ENCODE assay signal across 8 cellular contexts in genomic region chr12:88142610-88142991, GRCh38. TPM values are rescaled to one million over a fixed set of nuclear protein-coding genes. Genes with fewer than 3 reads are reported as not detected.
A peak's percentile ranks its signal among the peaks of the same experiment; 100 is the strongest.
DNase-seq lines count a peak whose midpoint lies in the region; ATAC-seq and TF ChIP-seq lines count a peak whose summit lies in the region.

No MANE protein-coding gene starts in this region.

- H3K36me3 Mint-ChIP-seq in MCF 10A (ENCODE audit: insufficient read depth, unreplicated experiment): peaks cover 16% of the 10 kb centered on the region

- peak overlapping the region; percentile 56 for H3K27ac ChIP-seq in SJCRH30

- CTCF ChIA-PET in MCF 10A (lab: Yijun Ruan, JAX): interaction anchor here (0.6 to 1.9 kb wide), 3 partner anchors 12 to 1319 kb away, joined by 3 to 9 read pairs (median 4); no protein-coding TSS in a partner anchor

- no peak for TF ChIP-seq CTCF in MCF 10A (IDR thresholded peaks at IDR 0.05; ENCODE audit: unreplicated experiment)

- peak overlapping the region; percentile 96 for H3K4me3 Mint-ChIP-seq in MCF 10A (ENCODE audit: unreplicated experiment)

- TSS peak; percentile 56 for BruUV-seq in MCF 10A (replicated peaks; lab: Mats Ljungman, UMichigan)

- peaks cover 4% of the 10 kb centered on the region; the same call in 1 of the 2 replicates for H3K36me3 ChIP-seq in SJCRH30

- DNase-seq in SJCRH30 (no peak), MCF 10A (ENCODE audit: unreplicated experiment) (peak; percentile 37), left lobe of liver (ENCODE audit: low spot score) (peak; percentile 45), AG08396 (ENCODE audit: low spot score) (no peak), NCI-H1930 (lab: John Stamatoyannopoulos, UW) (no peak)
- peak; percentile 3 for DNase-seq in stimulated activated CD8-positive, alpha-beta memory T cell treated with anti-CD3 and anti-CD28 coated beads, Interleukin-12 subunit alpha, Interleukin-12 subunit beta, amount 100 ng/mL, for 1 hour (ENCODE audit: low read depth)

- H3K9me3 Mint-ChIP-seq in MCF 10A (ENCODE audit: unreplicated experiment): no peaks in the 10 kb centered on the region

- ATAC-seq in GM18517 (IDR thresholded peaks at IDR 0.05; ENCODE audit: unreplicated experiment) (peak; percentile 4), HG03025 (IDR thresholded peaks at IDR 0.05; ENCODE audit: low FRiP score, unreplicated experiment) (peak; percentile 3), left lobe of liver (no peak)

- POLR2A ChIA-PET in MCF 10A (lab: Yijun Ruan, JAX): interaction anchor here (0.6 to 2.2 kb wide), 35 partner anchors 8 to 1209 kb away, joined by 3 to 18 read pairs (median 4); partner anchors contain the start of gene KITLG

- intact Hi-C loops in MCF 10A (cut with micrococcal nuclease): loop anchor here (10.0 kb wide), 1 partner anchor 1382 kb away; the partner anchor contains the start of genes GALNT4 and POC1B

- H3K27ac Mint-ChIP-seq in MCF 10A (ENCODE audit: low read depth, unreplicated experiment): peak overlapping the region; percentile 81

- no peaks in the 10 kb centered on the region for H3K27me3 ChIP-seq in SJCRH30

- H3K4me1 Mint-ChIP-seq in MCF 10A (ENCODE audit: insufficient read depth, unreplicated experiment): peaks cover 36% of the 10 kb centered on the region

- no peaks in the 10 kb centered on the region for H3K27me3 Mint-ChIP-seq in MCF 10A (ENCODE audit: insufficient read depth, unreplicated experiment)

- H3K4me3 ChIP-seq in SJCRH30: peak overlapping the region; percentile 71

- no peaks in the 10 kb centered on the region for H3K9me3 ChIP-seq in SJCRH30 (replicated peaks)

- H3K4me1 ChIP-seq in SJCRH30: peaks cover 16% of the 10 kb centered on the region

RNA-seq across cellular contexts. Expression of gene TMTC3, which starts 0.5 kb away (rescaled TPM):
- total RNA-seq in SJCRH30 (2014; rRNA removed; shearing (Covaris generic)): 44.7 and 52.7 TPM in 2 replicates
- total RNA-seq in MCF 10A (2022): 19.0 and 22.2 TPM in 2 replicates
- total RNA-seq in left lobe of liver: 12.7 TPM

RNA-seq across cellular contexts. Expression of gene CEP290, which starts 0.7 kb away (rescaled TPM):
- 12.4 and 17.5 TPM in 2 replicates for total RNA-seq in SJCRH30 (2014; rRNA removed; shearing (Covaris generic))
- total RNA-seq in MCF 10A (2022) (18.7 and 22.3 TPM in 2 replicates), left lobe of liver (3.4 TPM)

Comparison
In these comparisons a context has a peak if more than half of its experiments do, and no peak if none do; other contexts are left out.
1. DNase-seq: peak in MCF 10A (single experiment), left lobe of liver (single experiment) and stimulated activated CD8-positive, alpha-beta memory T cell treated with anti-CD3 and anti-CD28 coated beads, Interleukin-12 subunit alpha, Interleukin-12 subunit beta, amount 100 ng/mL, for 1 hour (single experiment); none in SJCRH30 (0 of 2), AG08396 (single experiment) and NCI-H1930 (0 of 2).